ENCODE assay signal across 14 cellular contexts in genomic region chr10:88343761-88344484, GRCh38.
DNase-seq lines count a peak whose midpoint lies in the region; ATAC-seq, FAIRE-seq and TF ChIP-seq lines count a peak whose summit lies in the region.
"Had no signal": no experiment of that assay in that cellular context is flagged by ENCODE, and none has a peak within 500 bp of the region (broad histone marks: within the 10 kb centered on the region; RNA-seq: fewer than 3 reads in every experiment).

No MANE protein-coding gene starts in this region.

- ATAC-seq in K562 = no peak
- peak in 3 of 4 donors; percentile 14 to 54 (median 32) for ATAC-seq in heart left ventricle
- no peak for ATAC-seq in HG03097 (IDR thresholded peaks at IDR 0.05; ENCODE audit: low FRiP score, unreplicated experiment)
- ATAC-seq in HG03159 (IDR thresholded peaks at IDR 0.05; ENCODE audit: unreplicated experiment) = no peak
- no peak for ATAC-seq in HG03108 (IDR thresholded peaks at IDR 0.05; ENCODE audit: unreplicated experiment)
- ATAC-seq: PC-3 had no signal

- no peaks in the 10 kb centered on the region for H3K4me1 ChIP-seq in K562 (replicated peaks in 1 of 2; ENCODE audit: control insufficient read depth in 2 of 2, insufficient read depth in 2 of 2, low read length in 2 of 2)
- peaks cover 0 to 33% (median 3%) of the 10 kb centered on the region in 12 donors for H3K4me1 ChIP-seq in heart left ventricle

- 0% methylated on average over 2 of the region's 2 CpGs for WGBS in K562 (ENCODE audit: insufficient coverage, low coverage, missing lambda C conversion rate)
- 50 to 64% (median 53%) methylated on average over 2 of the region's 2 CpGs for WGBS in heart left ventricle, 4 donors

- TF ChIP-seq CTCF in K562 (IDR thresholded peaks at IDR 0.05 in 2 of 3, conservative IDR thresholded peaks at IDR 0.05 in 1 of 3; ENCODE audit: insufficient read depth in 2 of 3, low read depth in 1 of 3, low read length in 3 of 3) (no peak), heart left ventricle (IDR thresholded peaks at IDR 0.05) (no peak)

- H3K27ac ChIP-seq in K562 (ENCODE audit: extremely low read depth, low read depth, low read length) (no peak overlapping the region), heart left ventricle (peak overlapping the region in 11 of 12 donors; percentile 7 to 66 (median 33))

- intact Hi-C loops in K562 (cut with micrococcal nuclease) = no loop called here
- intact Hi-C loops in heart left ventricle (cut with DNase I) = loop anchor here in 1 of 10 donors (10.0 kb wide), 1 partner anchor 59 kb away; no protein-coding TSS in a partner anchor

- POLR2A ChIA-PET in K562 (lab: Yijun Ruan, JAX) = no interaction called here

- TF ChIP-seq POLR2A in GM12891 (IDR thresholded peaks at IDR 0.05; ENCODE audit: low read depth, low read length) = no peak
- TF ChIP-seq POLR2A in K562 (conservative IDR thresholded peaks at IDR 0.05) = no peak
- no peak for TF ChIP-seq POLR2A in heart left ventricle (IDR thresholded peaks at IDR 0.05)

- H2AFZ ChIP-seq in K562 (ENCODE audit: low read depth, low read length) = no peak overlapping the region

- H3K79me2 ChIP-seq in K562 (ENCODE audit: control insufficient read depth, insufficient read depth, low read length) = no peaks in the 10 kb centered on the region

- H3K4me3 ChIP-seq in K562 (no peak overlapping the region), heart left ventricle (peak overlapping the region in 1 of 12 donors; percentile 5)
- H3K4me3 ChIP-seq: pancreas had no signal

- no peak for TF ChIP-seq RAD21 in K562 (CRISPR knock-in tag; conservative IDR thresholded peaks at IDR 0.05 in 1 of 2, IDR thresholded peaks at IDR 0.05 in 1 of 2)

- DNase-seq in GM12891 (ENCODE audit: insufficient read length, low spot score) = no peak
- DNase-seq in K562 (ENCODE audit: extremely low read depth in 1 of 4, low spot score in 3 of 4) = no peak
- DNase-seq in heart left ventricle = no peak
- DNase-seq in putamen (ENCODE audit: low spot score) = peak; percentile 2
- no peak for DNase-seq in occipital lobe (lab: John Stamatoyannopoulos, UW)
- DNase-seq: amygdala, NCI-H187, NCI-H446 treated with DMSO at 0.1 percent for 48 hours, pancreas, PC-3 had no signal

- no peak for TF ChIP-seq EP300 in K562 (IDR thresholded peaks at IDR 0.05; ENCODE audit: low read length)

- H3K9me3 ChIP-seq in K562 (replicated peaks; ENCODE audit: control insufficient read depth, insufficient read depth, low read depth, low read length) = no peaks in the 10 kb centered on the region
- H3K9me3 ChIP-seq in heart left ventricle = peaks cover 0 to 4% (median 0%) of the 10 kb centered on the region in 12 donors
- H3K9me3 ChIP-seq: pancreas had no signal

- no TSS peak for BruUV-seq in K562 (replicated peaks; lab: Mats Ljungman, UMichigan)

- no peaks in the 10 kb centered on the region for H3K27me3 ChIP-seq in K562 (ENCODE audit: control insufficient read depth in 2 of 2, insufficient read depth in 2 of 2, low read length in 2 of 2)
- H3K27me3 ChIP-seq in heart left ventricle = no peaks in the 10 kb centered on the region
- H3K27me3 ChIP-seq: pancreas had no signal

- H3K9ac ChIP-seq in K562 (ENCODE audit: insufficient read depth in 1 of 2, low read depth in 2 of 2, low read length in 2 of 2) = no peak overlapping the region

- H3K9me1 ChIP-seq in K562 (ENCODE audit: control insufficient read depth, insufficient read depth, low read length) = no peaks in the 10 kb centered on the region

- no peak overlapping the region for H3K4me2 ChIP-seq in K562 (ENCODE audit: insufficient read depth, low read length)

- H3K36me3 ChIP-seq in K562 (ENCODE audit: control insufficient read depth, insufficient read depth, low read length) (no peaks in the 10 kb centered on the region), heart left ventricle (no peaks in the 10 kb centered on the region)
- H3K36me3 ChIP-seq: pancreas had no signal

- FAIRE-seq in GM12891 (lab: Jason Lieb, UNC) (peak; percentile 20), K562 (lab: Jason Lieb, UNC) (no peak)
- FAIRE-seq: GM18507 had no signal

- in situ Hi-C loops in K562 (cut with MboI) = no loop called here

- CTCF ChIA-PET in K562 (lab: Yijun Ruan, JAX; ENCODE audit: low intra/inter-chr PET ratio) = no interaction called here

- no peaks in the 10 kb centered on the region for H4K20me1 ChIP-seq in K562 (replicated peaks; ENCODE audit: control insufficient read depth, insufficient read depth, low read length)

TF ChIP-seq in GM12891, 5 proteins besides CTCF, POLR2A, EP300 and RAD21:
- TF ChIP-seq TAF1 (IDR thresholded peaks at IDR 0.05; ENCODE audit: low read depth, low read length) (no peak), SPI1 (IDR thresholded peaks at IDR 0.05; ENCODE audit: low read depth, low read length) (no peak), PAX5 (IDR thresholded peaks at IDR 0.05; ENCODE audit: insufficient read depth, low read length, severe bottlenecking) (no peak), POLR2AphosphoS5 (IDR thresholded peaks at IDR 0.05; ENCODE audit: low read depth, low read length) (no peak), POU2F2 (IDR thresholded peaks at IDR 0.05; ENCODE audit: low read depth, low read length) (no peak)

TF ChIP-seq in K562, 482 proteins besides CTCF, POLR2A, EP300 and RAD21:
- TF ChIP-seq ATF6 (CRISPR knock-in tag; IDR thresholded peaks at IDR 0.05) = no peak
- peak; percentile 32 for TF ChIP-seq ZNF316 (IDR thresholded peaks at IDR 0.05)
TF ChIP-seq in K562: peak in this region for 1.

Comparison
In these comparisons a context has a peak if more than half of its experiments do, and no peak if none do; other contexts are left out.
1. ATAC-seq: peak in heart left ventricle (3 of 4); none in K562 (single experiment), HG03097 (single experiment), HG03159 (single experiment) and HG03108 (single experiment).